In the genomic region with DNA sequence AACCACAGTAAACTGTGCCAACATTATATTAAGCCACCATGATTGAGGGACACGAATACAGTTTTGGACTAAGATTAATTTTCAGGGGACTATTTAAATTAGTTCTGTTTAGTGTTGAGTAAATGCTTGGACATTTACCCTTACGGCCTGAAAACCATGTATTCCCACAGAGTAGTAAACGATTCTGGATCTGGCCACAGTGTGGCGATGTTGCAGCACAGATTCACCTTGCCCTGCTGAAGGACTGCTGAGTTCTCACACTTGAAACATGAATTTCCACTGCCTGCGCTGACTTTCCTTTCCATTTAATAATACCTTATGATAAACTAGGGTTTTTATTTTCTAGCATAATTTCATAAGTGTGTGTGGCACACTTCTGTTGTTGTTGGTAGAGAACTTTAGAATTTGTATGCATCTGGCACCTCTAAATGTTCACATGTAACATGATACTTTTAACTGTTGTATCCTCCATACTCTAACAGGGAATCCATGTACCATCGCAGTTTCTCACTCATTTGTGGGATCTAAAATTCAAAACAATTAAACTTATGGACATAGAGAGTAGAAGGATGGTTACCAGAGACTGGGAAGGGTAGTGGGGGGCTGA, we compare ENCODE assay signal across 8 cellular contexts. TPM values are rescaled to one million over a fixed set of nuclear protein-coding genes. Genes with fewer than 3 reads are reported as not detected.
DNase-seq lines count a peak whose midpoint lies in the region; ATAC-seq and TF ChIP-seq lines count a peak whose summit lies in the region.

No MANE protein-coding gene starts in this region.

- ATAC-seq in GM18517 (IDR thresholded peaks at IDR 0.05; ENCODE audit: unreplicated experiment) (peak; percentile 97), HG02943 (IDR thresholded peaks at IDR 0.05; ENCODE audit: low read depth, unreplicated experiment) (peak; percentile 92)

- DNase-seq in AG09319 (ENCODE audit: extremely low read depth, low read depth) = no peak
- DNase-seq in NCI-H1930 (lab: John Stamatoyannopoulos, UW) = peak; percentile 11 to 30
- DNase-seq in choroid plexus epithelial cell (ENCODE audit: low read depth) = peak; percentile 90
- peak; percentile 56 to 87 for DNase-seq in lower leg skin (ENCODE audit: low spot score in 2 of 2)
- peak; percentile 21 to 48 for DNase-seq in stimulated activated CD8-positive, alpha-beta memory T cell treated with anti-CD3 and anti-CD28 coated beads, Interleukin-2, amount 100 ng/mL, for 48 hours (ENCODE audit: low read depth in 2 of 2)

- WGBS in lower leg skin, 2 donors = 5 to 6% methylated on average over 6 of the region's 6 CpGs

- H3K4me3 ChIP-seq in WI38 (ENCODE audit: low read depth, low read length) (no peak overlapping the region), choroid plexus epithelial cell (ENCODE audit: low read depth, low read length) (peak overlapping the region; percentile 32), lower leg skin (ENCODE audit: low read depth, poor library complexity, severe bottlenecking) (no peak overlapping the region)

- intact Hi-C loops in lower leg skin (cut with DNase I; ENCODE audit: low total_unique reads) = loop anchor here (10.0 kb wide), 1 partner anchor 1981 kb away; no protein-coding TSS in a partner anchor

- TF ChIP-seq POLR2A in lower leg skin (IDR thresholded peaks at IDR 0.05) = no peak

- TF ChIP-seq CTCF in AG09319 (IDR thresholded peaks at IDR 0.05; ENCODE audit: low read depth, low read length) (peak; percentile 89), WI38 (IDR thresholded peaks at IDR 0.05; ENCODE audit: low read depth, low read length) (peak; percentile 88), choroid plexus epithelial cell (conservative IDR thresholded peaks at IDR 0.05; ENCODE audit: low read depth, low read length) (peak; percentile 96), lower leg skin (IDR thresholded peaks at IDR 0.05) (no peak)

RNA-seq across cellular contexts. Expression of a gene that starts 53.9 kb away (rescaled TPM):
- 10 to 100 TPM; 14.0 to 19.9 (median 18.3) TPM for total RNA-seq in lower leg skin

Comparison
In these comparisons a context has a peak if more than half of its experiments do, and no peak if none do; other contexts are left out.
1. CTCF ChIP-seq: peak in AG09319 (single experiment), WI38 (single experiment) and choroid plexus epithelial cell (single experiment); none in lower leg skin (0 of 3).